10 cellular contexts compared by ENCODE assay signal in the genomic region with DNA sequence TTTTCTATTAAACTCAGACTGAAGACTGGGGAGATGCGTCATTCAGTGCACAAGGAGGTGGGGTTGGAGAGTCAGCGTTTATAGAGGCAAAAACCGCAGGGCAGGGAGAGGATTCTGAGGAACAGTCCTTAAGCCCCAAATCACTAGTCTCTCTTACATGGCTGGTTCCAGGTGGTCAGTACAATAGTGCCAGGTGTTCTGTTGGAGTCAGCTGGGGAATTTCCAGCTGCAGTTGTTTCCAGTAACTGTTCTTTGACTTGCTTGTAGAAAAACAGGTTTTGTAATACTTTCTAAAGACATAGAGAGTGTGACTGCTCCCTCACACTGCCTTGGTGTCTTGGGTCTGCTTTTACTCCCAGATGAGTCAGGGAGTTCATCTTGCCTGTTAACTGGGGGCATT.
A peak's percentile ranks its signal among the peaks of the same experiment; 100 is the strongest.
DNase-seq lines count a peak whose midpoint lies in the region; ATAC-seq and TF ChIP-seq lines count a peak whose summit lies in the region.
"Had no signal": no experiment of that assay in that cellular context is flagged by ENCODE, and none has a peak within 500 bp of the region (broad histone marks: within the 10 kb centered on the region; RNA-seq: fewer than 3 reads in every experiment).

No MANE protein-coding gene starts in this region.

- TF ChIP-seq CTCF in WTC11 (IDR thresholded peaks at IDR 0.05) (no peak), mucosa of descending colon (IDR thresholded peaks at IDR 0.05) (no peak)

- intact Hi-C loops in mucosa of descending colon (cut with DNase I, micrococcal nuclease), result no loop called here

- H3K27me3 Mint-ChIP-seq in WTC11 (ENCODE audit: low read depth), result no peaks in the 10 kb centered on the region
- H3K27me3 Mint-ChIP-seq: activated naive CD8-positive, alpha-beta T cell treated with anti-CD3 and anti-CD28 coated beads, Interleukin-2, amount 10 ng/mL, durations not matched to agents 7 days and 5 days had no signal

- H3K36me3 Mint-ChIP-seq in WTC11, result peaks cover 10% of the 10 kb centered on the region
- H3K36me3 Mint-ChIP-seq: activated naive CD8-positive, alpha-beta T cell treated with anti-CD3 and anti-CD28 coated beads, Interleukin-2, amount 10 ng/mL, durations not matched to agents 7 days and 5 days had no signal

- ATAC-seq in GM18870 (IDR thresholded peaks at IDR 0.05; ENCODE audit: unreplicated experiment) (peak; percentile 67), HG03575 (IDR thresholded peaks at IDR 0.05; ENCODE audit: extremely low read depth, insufficient number of reproducible peaks, low FRiP score, unreplicated experiment) (peak; percentile 39), WTC11 (peak; percentile 64), mucosa of descending colon (peak; percentile 64), HG03439 (IDR thresholded peaks at IDR 0.05; ENCODE audit: unreplicated experiment) (no peak)
- ATAC-seq: left lobe of liver had no signal

- H3K36me3 ChIP-seq in mucosa of descending colon (ENCODE audit: low read depth), result no peaks in the 10 kb centered on the region

- no peak overlapping the region for H3K27ac Mint-ChIP-seq in WTC11
- H3K27ac Mint-ChIP-seq: activated naive CD8-positive, alpha-beta T cell treated with anti-CD3 and anti-CD28 coated beads, Interleukin-2, amount 10 ng/mL, durations not matched to agents 7 days and 5 days had no signal

- H3K4me3 ChIP-seq in mucosa of descending colon, result no peak overlapping the region

- POLR2A ChIA-PET in WTC11 (lab: Charles Lee), result no interaction called here

- CTCF ChIA-PET in WTC11 (lab: Charles Lee), result no interaction called here

- no peaks in the 10 kb centered on the region for H3K4me1 ChIP-seq in mucosa of descending colon (ENCODE audit: low read depth)

- 0 out of 2 replicates have a peak, but pooled peaks cover 2% of the 10 kb centered on the region for H3K4me1 Mint-ChIP-seq in WTC11
- H3K4me1 Mint-ChIP-seq: activated naive CD8-positive, alpha-beta T cell treated with anti-CD3 and anti-CD28 coated beads, Interleukin-2, amount 10 ng/mL, durations not matched to agents 7 days and 5 days had no signal

- DNase-seq in WTC11 (ENCODE audit: low spot score) (peak; percentile 9), mucosa of descending colon (no peak), D341Med (ENCODE audit: low spot score) (no peak), putamen (ENCODE audit: low spot score) (no peak)
- DNase-seq in stimulated activated CD4-positive, alpha-beta T cell treated with anti-CD3 and anti-CD28 coated beads, Interleukin-2, amount 100 ng/mL, for 24 hours, result no peak
- DNase-seq: activated naive CD8-positive, alpha-beta T cell treated with anti-CD3 and anti-CD28 coated beads, Interleukin-2, amount 10 ng/mL, durations not matched to agents 7 days and 5 days had no signal

- no peaks in the 10 kb centered on the region for H3K9me3 ChIP-seq in mucosa of descending colon

- H3K4me3 Mint-ChIP-seq in WTC11, result no peak overlapping the region
- H3K4me3 Mint-ChIP-seq: activated naive CD8-positive, alpha-beta T cell treated with anti-CD3 and anti-CD28 coated beads, Interleukin-2, amount 10 ng/mL, durations not matched to agents 7 days and 5 days had no signal

- peaks cover 4% of the 10 kb centered on the region for H3K9me3 Mint-ChIP-seq in WTC11
- H3K9me3 Mint-ChIP-seq: activated naive CD8-positive, alpha-beta T cell treated with anti-CD3 and anti-CD28 coated beads, Interleukin-2, amount 10 ng/mL, durations not matched to agents 7 days and 5 days had no signal

TF ChIP-seq in WTC11, 78 proteins besides CTCF, POLR2A, EP300 and RAD21:
- TF ChIP-seq, protein P1, sequence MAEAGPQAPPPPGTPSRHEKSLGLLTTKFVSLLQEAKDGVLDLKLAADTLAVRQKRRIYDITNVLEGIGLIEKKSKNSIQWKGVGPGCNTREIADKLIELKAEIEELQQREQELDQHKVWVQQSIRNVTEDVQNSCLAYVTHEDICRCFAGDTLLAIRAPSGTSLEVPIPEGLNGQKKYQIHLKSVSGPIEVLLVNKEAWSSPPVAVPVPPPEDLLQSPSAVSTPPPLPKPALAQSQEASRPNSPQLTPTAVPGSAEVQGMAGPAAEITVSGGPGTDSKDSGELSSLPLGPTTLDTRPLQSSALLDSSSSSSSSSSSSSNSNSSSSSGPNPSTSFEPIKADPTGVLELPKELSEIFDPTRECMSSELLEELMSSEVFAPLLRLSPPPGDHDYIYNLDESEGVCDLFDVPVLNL (CRISPR knock-in tag; IDR thresholded peaks at IDR 0.05; ENCODE audit: borderline replicate concordance, low read depth), result no peak
- no peak for TF ChIP-seq RELA (CRISPR knock-in tag; IDR thresholded peaks at IDR 0.05; ENCODE audit: borderline replicate concordance)
- no peak for TF ChIP-seq RORB (CRISPR knock-in tag; IDR thresholded peaks at IDR 0.05)
- no peak for TF ChIP-seq NR1H2 (CRISPR knock-in tag; IDR thresholded peaks at IDR 0.05)
